In the genomic region with DNA sequence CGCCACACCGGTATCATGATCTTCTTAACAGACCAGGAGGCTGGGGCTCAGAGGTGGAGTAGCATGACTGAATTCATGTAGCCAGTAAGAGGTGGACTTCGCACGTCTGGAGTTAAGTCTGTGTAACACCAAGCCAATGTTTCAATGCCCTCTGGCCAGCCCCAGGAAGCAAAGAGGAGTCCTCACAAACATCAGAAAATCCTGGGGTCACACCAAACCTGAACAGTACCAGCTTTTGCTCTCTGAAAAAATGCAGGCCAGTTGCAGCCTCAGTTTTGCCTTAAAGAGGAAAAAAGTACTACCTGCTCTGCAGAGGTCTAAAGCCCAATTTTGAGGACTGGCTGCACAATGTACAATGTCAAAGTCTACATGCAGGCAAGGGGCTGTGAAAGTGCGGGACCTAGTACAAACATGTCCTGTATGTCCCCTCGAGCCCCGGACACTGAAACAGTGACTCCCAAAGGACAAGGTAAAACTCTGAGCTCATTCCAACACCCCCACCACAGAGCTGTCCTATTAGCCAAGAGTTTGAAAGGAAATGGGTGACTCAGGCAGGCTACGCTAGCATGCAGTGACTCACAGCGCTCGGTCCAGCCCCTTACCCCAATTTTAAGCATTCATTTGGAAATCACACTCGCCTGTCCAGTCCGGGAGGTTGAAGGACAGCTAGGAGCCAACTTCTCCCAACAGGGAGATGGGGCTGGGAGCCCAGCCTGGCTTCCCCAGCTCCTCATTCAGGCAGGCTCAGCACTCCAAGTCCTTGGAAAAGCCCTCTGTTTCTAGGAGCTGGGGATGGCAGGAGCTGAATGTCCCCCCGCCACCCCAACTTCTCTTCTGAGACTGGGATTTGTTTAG, we compare ENCODE assay signal across 7 cellular contexts. TPM values are rescaled to one million over a fixed set of nuclear protein-coding genes. Genes with fewer than 3 reads are reported as not detected.
A peak's percentile ranks its signal among the peaks of the same experiment; 100 is the strongest.
DNase-seq lines count a peak whose midpoint lies in the region; ATAC-seq and TF ChIP-seq lines count a peak whose summit lies in the region.

No MANE protein-coding gene starts in this region.

- H3K36me3 Mint-ChIP-seq in endodermal cell (ENCODE audit: low read depth) = peaks cover 9% of the 10 kb centered on the region
- H3K36me3 Mint-ChIP-seq in naive thymus-derived CD4-positive, alpha-beta T cell = peaks cover 0 to 1% (median 0%) of the 10 kb centered on the region in 5 donors

- peak overlapping the region; percentile 86 for H3K4me3 Mint-ChIP-seq in endodermal cell
- peak overlapping the region in 1 of 10 donors; percentile 42 for H3K4me3 Mint-ChIP-seq in naive thymus-derived CD4-positive, alpha-beta T cell

- peak overlapping the region; percentile 7 for H3K9ac ChIP-seq in endodermal cell (ENCODE audit: extremely low read depth, low read length, poor library complexity, severe bottlenecking)

- intact Hi-C loops in naive thymus-derived CD4-positive, alpha-beta T cell (cut with micrococcal nuclease) = no loop called here

- DNase-seq in GOT3 (lab: John Stamatoyannopoulos, UW) (peak; percentile 60), NOMO-1 treated with DMSO at 0.1 percent for 48 hours (lab: John Stamatoyannopoulos, UW; ENCODE audit: unreplicated experiment) (peak; percentile 68), endodermal cell (peak; percentile 67), epidermal melanocyte (ENCODE audit: insufficient read length, low spot score) (no peak)
- no peak for DNase-seq in naive thymus-derived CD4-positive, alpha-beta T cell

- H3K36me3 ChIP-seq in endodermal cell (ENCODE audit: control insufficient read depth, insufficient read depth, low read length) = peaks cover 10% of the 10 kb centered on the region
- H3K36me3 ChIP-seq in naive thymus-derived CD4-positive, alpha-beta T cell (ENCODE audit: control insufficient read depth in 2 of 3, insufficient read depth in 3 of 3, low read length in 3 of 3) = no peaks in the 10 kb centered on the region

- peaks cover 47% of the 10 kb centered on the region for H3K4me1 ChIP-seq in endodermal cell (ENCODE audit: control insufficient read depth, insufficient read depth, low read length)
- H3K4me1 ChIP-seq in naive thymus-derived CD4-positive, alpha-beta T cell (ENCODE audit: control insufficient read depth in 2 of 2, insufficient read depth in 2 of 2, low read length in 2 of 2) = peaks cover 4% of the 10 kb centered on the region in 2 donors

- H3K9me3 Mint-ChIP-seq in endodermal cell = no peaks in the 10 kb centered on the region
- H3K9me3 Mint-ChIP-seq in naive thymus-derived CD4-positive, alpha-beta T cell = no peaks in the 10 kb centered on the region

- no peaks in the 10 kb centered on the region for H3K27me3 Mint-ChIP-seq in endodermal cell (ENCODE audit: insufficient read depth)
- peaks cover 0 to 18% (median 7%) of the 10 kb centered on the region in 5 donors for H3K27me3 Mint-ChIP-seq in naive thymus-derived CD4-positive, alpha-beta T cell

- no peaks in the 10 kb centered on the region for H3K27me3 ChIP-seq in endodermal cell (ENCODE audit: control insufficient read depth, insufficient read depth, low read length, poor library complexity, severe bottlenecking)
- H3K27me3 ChIP-seq in naive thymus-derived CD4-positive, alpha-beta T cell (ENCODE audit: control insufficient read depth in 2 of 2, insufficient read depth in 2 of 2, low read length in 2 of 2) = no peaks in the 10 kb centered on the region

- no peak for TF ChIP-seq CTCF in endodermal cell (conservative IDR thresholded peaks at IDR 0.05)

- ATAC-seq in naive thymus-derived CD4-positive, alpha-beta T cell = peak; percentile 63
- ATAC-seq in HG03139 (IDR thresholded peaks at IDR 0.05; ENCODE audit: unreplicated experiment) (no peak), HG02884 (IDR thresholded peaks at IDR 0.05; ENCODE audit: unreplicated experiment) (no peak)

- H3K4me1 Mint-ChIP-seq in endodermal cell = peaks cover 80% of the 10 kb centered on the region
- H3K4me1 Mint-ChIP-seq in naive thymus-derived CD4-positive, alpha-beta T cell = peaks cover 3 to 67% (median 7%) of the 10 kb centered on the region in 7 donors

- H3K4me3 ChIP-seq in endodermal cell (ENCODE audit: low read length) = peak overlapping the region; percentile 95
- no peak overlapping the region for H3K4me3 ChIP-seq in naive thymus-derived CD4-positive, alpha-beta T cell (ENCODE audit: low read length)

- no peak overlapping the region for H3K27ac ChIP-seq in endodermal cell (ENCODE audit: low read depth, low read length)
- H3K27ac ChIP-seq in naive thymus-derived CD4-positive, alpha-beta T cell (ENCODE audit: low read depth, low read length) = no peak overlapping the region

- CTCF ChIA-PET in naive thymus-derived CD4-positive, alpha-beta T cell (lab: Charles Lee) = interaction anchor here (0.5 to 0.6 kb wide), 2 partner anchors 135 to 141 kb away, joined by 3 to 4 read pairs; no protein-coding TSS in a partner anchor

- no peaks in the 10 kb centered on the region for H3K9me3 ChIP-seq in endodermal cell (ENCODE audit: control insufficient read depth, low read length)
- no peaks in the 10 kb centered on the region for H3K9me3 ChIP-seq in naive thymus-derived CD4-positive, alpha-beta T cell (ENCODE audit: control insufficient read depth in 2 of 3, low read length in 3 of 3)

- WGBS in endodermal cell (ENCODE audit: insufficient coverage in 1 of 2, insufficient read length in 1 of 2), 2 experiments = 56 to 79% methylated on average over 7 to 13 of the region's 13 CpGs

- POLR2A ChIA-PET in naive thymus-derived CD4-positive, alpha-beta T cell (lab: Charles Lee) = no interaction called here

- peak overlapping the region; percentile 97 for H3K27ac Mint-ChIP-seq in endodermal cell
- no peak overlapping the region for H3K27ac Mint-ChIP-seq in naive thymus-derived CD4-positive, alpha-beta T cell

RNA-seq across cellular contexts. Expression of a gene that starts 4.1 kb away (rescaled TPM):
- total RNA-seq in endodermal cell = 100 to 1,000 TPM in 1 of 2 donors, 10 to 100 TPM in 1; 78.0 to 118 TPM
- polyA plus RNA-seq in endodermal cell (2013, experiment 1 of 2) = 34.2 TPM
- polyA plus RNA-seq in endodermal cell (2013, experiment 2 of 2) = 32.7 TPM
- 10 to 100 TPM in 1 of 5 experiments, 1 to 10 TPM in 1, under 1 TPM in 3; 0.38 to 46.7 (median 0.56) TPM for total RNA-seq in naive thymus-derived CD4-positive, alpha-beta T cell
- under 1 TPM in 1 of 2 donors, not detected in 1; 0.21 TPM for polyA plus RNA-seq in naive thymus-derived CD4-positive, alpha-beta T cell

RNA-seq across cellular contexts. Expression of a gene that starts 18.9 kb away (rescaled TPM):
- total RNA-seq in endodermal cell = 10 to 100 TPM; 22.1 to 23.8 TPM
- 16.4 TPM for polyA plus RNA-seq in endodermal cell (2013, experiment 1 of 2)
- 15.6 TPM for polyA plus RNA-seq in endodermal cell (2013, experiment 2 of 2)
- 100 to 1,000 TPM in 1 of 5 experiments, 10 to 100 TPM in 4; 23.9 to 111 (median 67.1) TPM for total RNA-seq in naive thymus-derived CD4-positive, alpha-beta T cell
- polyA plus RNA-seq in naive thymus-derived CD4-positive, alpha-beta T cell = 10 to 100 TPM; 34.5 to 42.3 TPM

RNA-seq across cellular contexts. Expression of a gene that starts 34.0 kb away (rescaled TPM):
- total RNA-seq in endodermal cell = 1 to 10 TPM; 2.0 to 2.4 TPM
- polyA plus RNA-seq in endodermal cell (2013, experiment 1 of 2) = 0.32 TPM
- polyA plus RNA-seq in endodermal cell (2013, experiment 2 of 2) = 0.46 TPM
- under 1 TPM in 3 of 5 experiments, not detected in 2; 0.19 to 0.48 (median 0.46) TPM for total RNA-seq in naive thymus-derived CD4-positive, alpha-beta T cell
- polyA plus RNA-seq in naive thymus-derived CD4-positive, alpha-beta T cell = under 1 TPM; 0.14 to 0.24 TPM

RNA-seq across cellular contexts. Expression of a gene that starts 36.0 kb away (rescaled TPM):
- under 1 TPM; 0.20 to 0.46 TPM for total RNA-seq in endodermal cell
- polyA plus RNA-seq in endodermal cell (2013, experiment 1 of 2) = 0.50 TPM
- 0.17 TPM for polyA plus RNA-seq in endodermal cell (2013, experiment 2 of 2)
- total RNA-seq in naive thymus-derived CD4-positive, alpha-beta T cell = 1 to 10 TPM in 1 of 5 experiments, not detected in 4; 2.3 TPM
- not detected for polyA plus RNA-seq in naive thymus-derived CD4-positive, alpha-beta T cell

RNA-seq across cellular contexts. Expression of a gene that starts 37.5 kb away (rescaled TPM):
- not detected for total RNA-seq in endodermal cell
- polyA plus RNA-seq in endodermal cell (2013, experiment 1 of 2) = not detected
- polyA plus RNA-seq in endodermal cell (2013, experiment 2 of 2) = not detected
- not detected for total RNA-seq in naive thymus-derived CD4-positive, alpha-beta T cell
- not detected for polyA plus RNA-seq in naive thymus-derived CD4-positive, alpha-beta T cell

Comparison
In these comparisons a context has a peak if more than half of its experiments do, and no peak if none do; other contexts are left out.
1. DNase-seq: peak in GOT3 (single experiment), NOMO-1 treated with DMSO at 0.1 percent for 48 hours (single experiment) and endodermal cell (single experiment); none in naive thymus-derived CD4-positive, alpha-beta T cell (0 of 9) and epidermal melanocyte (single experiment).